In the genomic region with DNA sequence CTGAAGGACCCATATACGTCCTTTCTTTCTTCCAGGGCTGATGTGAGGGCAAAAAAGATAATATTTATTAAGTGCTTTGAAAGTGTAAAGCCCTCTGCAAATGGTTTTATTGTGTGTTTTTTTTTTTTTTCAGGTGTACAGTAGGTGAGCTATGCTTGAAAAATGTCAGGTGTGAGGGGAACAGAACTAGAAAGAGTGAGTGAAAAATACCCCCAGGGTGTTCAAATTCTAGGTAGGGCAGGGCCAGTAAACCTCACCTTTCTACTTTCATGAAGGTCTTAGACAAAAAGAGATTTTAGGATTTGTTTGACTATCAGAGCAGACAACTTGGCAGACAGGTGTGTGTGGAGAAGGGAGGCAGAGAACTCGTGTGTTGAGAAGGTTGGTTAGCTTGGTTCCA, we compare ENCODE assay signal across 29 cellular contexts.
"Had no signal": no experiment of that assay in that cellular context is flagged by ENCODE, and none has a peak within 500 bp of the region (broad histone marks: within the 10 kb centered on the region; RNA-seq: fewer than 3 reads in every experiment).

No MANE protein-coding gene starts in this region.

- H3K27ac Mint-ChIP-seq: memory B cell; naive B cell; natural killer cell treated with Interleukin-12 subunit alpha and Interleukin-12 subunit beta and Interleukin-15 and Interleukin-18, amount 100 ng/mL, for 72 hours; stimulated activated naive CD8-positive, alpha-beta T cell treated with anti-CD3 and anti-CD28 coated beads, Interleukin-15, amount 100 ng/mL, for 72 hours had no signal

- H3K4me1 ChIP-seq: lower lobe of right lung, pancreas, tibial artery, upper lobe of right lung, uterus had no signal

- H3K27ac ChIP-seq: dorsolateral prefrontal cortex, epithelial cell of prostate, gastroesophageal sphincter, heart right ventricle, lower lobe of right lung, neutrophil, pancreas, tibial artery, upper lobe of right lung, uterus had no signal

- ATAC-seq: esophagus mucosa; gastroesophageal sphincter; left ventricle myocardium superior; lower lobe of right lung; natural killer cell treated with Interleukin-12 subunit alpha and Interleukin-12 subunit beta and Interleukin-15 and Interleukin-18, amount 100 ng/mL, for 72 hours; pancreas; sciatic nerve; stimulated activated naive CD8-positive, alpha-beta T cell treated with anti-CD3 and anti-CD28 coated beads, Interleukin-15, amount 100 ng/mL, for 72 hours; upper lobe of right lung had no signal

- H3K4me1 Mint-ChIP-seq: memory B cell; naive B cell; stimulated activated naive CD8-positive, alpha-beta T cell treated with anti-CD3 and anti-CD28 coated beads, Interleukin-15, amount 100 ng/mL, for 72 hours had no signal

- H3K4me2 ChIP-seq: smooth muscle cell had no signal

- H3K4me3 Mint-ChIP-seq: memory B cell; naive B cell; natural killer cell treated with Interleukin-12 subunit alpha and Interleukin-12 subunit beta and Interleukin-15 and Interleukin-18, amount 100 ng/mL, for 72 hours; neural crest cell; stimulated activated naive CD8-positive, alpha-beta T cell treated with anti-CD3 and anti-CD28 coated beads, Interleukin-15, amount 100 ng/mL, for 72 hours had no signal

- H3K36me3 ChIP-seq: neutrophil, pancreas, tibial artery, upper lobe of right lung, uterus had no signal

- H3K4me3 ChIP-seq: dorsolateral prefrontal cortex, gastroesophageal sphincter, heart right ventricle, lower lobe of right lung, pancreas, smooth muscle cell, tibial artery, upper lobe of right lung, uterus had no signal

- H3K27me3 ChIP-seq: dorsolateral prefrontal cortex, gastroesophageal sphincter, heart right ventricle, neutrophil, pancreas, tibial artery, upper lobe of right lung, uterus had no signal

- H3K9me3 Mint-ChIP-seq: memory B cell; naive B cell; natural killer cell treated with Interleukin-12 subunit alpha and Interleukin-12 subunit beta and Interleukin-15 and Interleukin-18, amount 100 ng/mL, for 72 hours; neural crest cell; stimulated activated naive CD8-positive, alpha-beta T cell treated with anti-CD3 and anti-CD28 coated beads, Interleukin-15, amount 100 ng/mL, for 72 hours had no signal

- H3K36me3 Mint-ChIP-seq: memory B cell; naive B cell; natural killer cell treated with Interleukin-12 subunit alpha and Interleukin-12 subunit beta and Interleukin-15 and Interleukin-18, amount 100 ng/mL, for 72 hours had no signal

- FAIRE-seq: islet of Langerhans, pancreas had no signal

- H3K9me3 ChIP-seq: gastroesophageal sphincter, heart right ventricle, lower lobe of right lung, neutrophil, pancreas, tibial artery, upper lobe of right lung, uterus had no signal

- DNase-seq: cortex of kidney; dorsolateral prefrontal cortex; effector CD4-positive, alpha-beta T cell; glutamatergic neuron; heart right ventricle; hippocampal formation; left ventricle myocardium superior; lower lobe of right lung; naive B cell; pancreas; stimulated activated CD4-positive, alpha-beta T cell treated with anti-CD3 and anti-CD28 coated beads, Interleukin-12 subunit alpha, Interleukin-12 subunit beta, amount 100 ng/mL, for 4 hours; stimulated activated CD4-positive, alpha-beta T cell treated with anti-CD3 and anti-CD28 coated beads, Interleukin-1b, Interleukin-23, amount 100 ng/mL, for 48 hours; stimulated activated CD4-positive, alpha-beta T cell treated with anti-CD3 and anti-CD28 coated beads, Interleukin-4, amount 100 ng/mL, for 1 hour; stimulated activated CD8-positive, alpha-beta memory T cell treated with anti-CD3 and anti-CD28 coated beads, Interleukin-4, amount 100 ng/mL, for 48 hours; stimulated activated naive CD4-positive, alpha-beta T cell; stimulated activated naive CD8-positive, alpha-beta T cell treated with anti-CD3 and anti-CD28 coated beads, Interleukin-15, amount 100 ng/mL, for 72 hours; tibial artery; upper lobe of right lung; uterus had no signal
